In the genomic region with DNA sequence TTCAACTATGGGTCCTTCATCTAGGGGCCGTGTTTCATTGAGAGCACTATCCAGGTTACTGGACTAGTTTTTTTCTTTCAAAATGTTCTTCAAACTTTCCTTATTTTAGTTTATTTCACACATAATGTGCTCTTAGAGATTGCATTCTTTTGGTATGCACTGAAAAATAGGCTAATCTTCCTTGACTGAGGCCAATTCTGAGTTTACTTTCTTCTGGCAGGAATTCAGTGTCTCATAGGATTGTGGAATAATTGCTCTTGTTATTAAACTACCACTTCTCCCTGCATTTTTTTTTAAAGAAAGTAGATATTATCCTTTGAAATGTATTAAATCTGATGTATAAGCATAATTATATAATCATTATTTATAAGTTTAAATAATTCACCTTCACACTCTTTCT, we compare ENCODE assay signal across 24 cellular contexts.
DNase-seq lines count a peak whose midpoint lies in the region; ATAC-seq and TF ChIP-seq lines count a peak whose summit lies in the region.
"Had no signal": no experiment of that assay in that cellular context is flagged by ENCODE, and none has a peak within 500 bp of the region (broad histone marks: within the 10 kb centered on the region; RNA-seq: fewer than 3 reads in every experiment).

No MANE protein-coding gene starts in this region.

- in situ Hi-C loops in transverse colon (cut with MboI; ENCODE audit: low pct_ligation_motif_present in 1 of 4, low pct_unique_long_range_greater_than_20kb in 1 of 4, low sequenced_read_pairs in 3 of 4), result no loop called here

- H3K9me3 ChIP-seq in psoas muscle (no peaks in the 10 kb centered on the region), transverse colon (no peaks in the 10 kb centered on the region)
- H3K9me3 ChIP-seq: BLaER1 had no signal

- H3K4me1 Mint-ChIP-seq in activated CD4-positive, alpha-beta T cell treated with anti-CD3 and anti-CD28 coated beads, Interleukin-2, amount 10 ng/mL, durations not matched to agents 24 days and 14 days, result peaks cover 8% of the 10 kb centered on the region
- H3K4me1 Mint-ChIP-seq: CD4-positive, alpha-beta memory T cell had no signal

- H3K27ac ChIP-seq in psoas muscle, result peak overlapping the region; percentile 68
- H3K27ac ChIP-seq in transverse colon, result peak overlapping the region; percentile 36 to 67 (median 51)
- H3K27ac ChIP-seq: BLaER1 had no signal

- DNase-seq in amniotic epithelial cell (ENCODE audit: low read depth) (peak; percentile 58), fibroblast of pulmonary artery (ENCODE audit: low read depth) (peak; percentile 46), psoas muscle (no peak), transverse colon (no peak), GM03348 (ENCODE audit: low spot score) (no peak), kidney glomerular epithelial cell (lab: John Stamatoyannopoulos, UW) (no peak), UCSD-AML1 (lab: John Stamatoyannopoulos, UW; ENCODE audit: unreplicated experiment) (no peak)
- no peak for DNase-seq in activated CD4-positive, alpha-beta T cell treated with anti-CD3 and anti-CD28 coated beads, Interleukin-2, amount 10 ng/mL, durations not matched to agents 24 days and 14 days
- DNase-seq: ACHN; Caco-2; CD4-positive, alpha-beta memory T cell; DMS 273 treated with DMSO at 0.1 percent for 48 hours; DMS79 treated with DMSO at 0.1 percent for 48 hours; Karpas-422; NCI-H1417 treated with DMSO at 0.1 percent for 48 hours; NCI-H187 treated with DMSO at 0.1 percent for 48 hours; NCI-H2107; NCI-H748 treated with DMSO at 0.1 percent for 48 hours; NK-92 treated with Interleukin-12 subunit alpha and Interleukin-12 subunit beta, amount 100 ng/mL, for 24 hours; SIG-M5 had no signal

- no peak for TF ChIP-seq EP300 in transverse colon (IDR thresholded peaks at IDR 0.05; ENCODE audit: low read depth)

- H3K4me3 ChIP-seq in fibroblast of pulmonary artery (replicated peaks; ENCODE audit: low read depth, low read length), result no peak overlapping the region
- no peak overlapping the region for H3K4me3 ChIP-seq in psoas muscle
- no peak overlapping the region for H3K4me3 ChIP-seq in transverse colon
- H3K4me3 ChIP-seq: BLaER1 had no signal

- 64 to 78% (median 67%) methylated on average over 1 of the region's 1 CpG for WGBS in psoas muscle, 3 donors
- WGBS in transverse colon (ENCODE audit: low coverage in 1 of 2), 2 donors, result 50 to 74% methylated on average over 1 of the region's 1 CpG

- H3K4me1 ChIP-seq in psoas muscle (peaks cover 53% of the 10 kb centered on the region), transverse colon (peaks cover 0 to 29% (median 11%) of the 10 kb centered on the region in 4 donors)
- H3K4me1 ChIP-seq: BLaER1, Caco-2 had no signal

- H3K36me3 Mint-ChIP-seq in activated CD4-positive, alpha-beta T cell treated with anti-CD3 and anti-CD28 coated beads, Interleukin-2, amount 10 ng/mL, durations not matched to agents 24 days and 14 days (ENCODE audit: low read depth), result no peaks in the 10 kb centered on the region
- H3K36me3 Mint-ChIP-seq: CD4-positive, alpha-beta memory T cell had no signal

- no peak overlapping the region for H3K4me3 Mint-ChIP-seq in activated CD4-positive, alpha-beta T cell treated with anti-CD3 and anti-CD28 coated beads, Interleukin-2, amount 10 ng/mL, durations not matched to agents 24 days and 14 days
- H3K4me3 Mint-ChIP-seq: CD4-positive, alpha-beta memory T cell; IgD-negative memory B cell had no signal

- TF ChIP-seq POLR2A in transverse colon (IDR thresholded peaks at IDR 0.05), result no peak

- no peak for ATAC-seq in psoas muscle
- ATAC-seq: HCT116, Panc1 had no signal

- intact Hi-C loops in psoas muscle (cut with DNase I) (loop anchor here in 1 of 2 donors (5.0 kb wide), 1 partner anchor 145 kb away; no protein-coding TSS in a partner anchor), transverse colon (cut with DNase I; ENCODE audit: low total_unique reads) (no loop called here)
- intact Hi-C loops in activated CD4-positive, alpha-beta T cell treated with anti-CD3 and anti-CD28 coated beads, Interleukin-2, amount 10 ng/mL, durations not matched to agents 24 days and 14 days (cut with micrococcal nuclease), result no loop called here

- peaks cover 14% of the 10 kb centered on the region for H3K27me3 Mint-ChIP-seq in activated CD4-positive, alpha-beta T cell treated with anti-CD3 and anti-CD28 coated beads, Interleukin-2, amount 10 ng/mL, durations not matched to agents 24 days and 14 days
- H3K27me3 Mint-ChIP-seq: IgD-negative memory B cell had no signal

- H3K27me3 ChIP-seq in psoas muscle (ENCODE audit: insufficient read depth in 3 of 3, low read length in 2 of 3) (no peaks in the 10 kb centered on the region), transverse colon (no peaks in the 10 kb centered on the region)
- H3K27me3 ChIP-seq: BLaER1 had no signal

- peaks cover 0 to 13% of the 10 kb centered on the region in 2 donors for H3K36me3 ChIP-seq in psoas muscle (ENCODE audit: insufficient read depth in 1 of 2, low read depth in 1 of 2)
- H3K36me3 ChIP-seq in transverse colon, result no peaks in the 10 kb centered on the region
- H3K36me3 ChIP-seq: BLaER1 had no signal

- H3K9me3 Mint-ChIP-seq in activated CD4-positive, alpha-beta T cell treated with anti-CD3 and anti-CD28 coated beads, Interleukin-2, amount 10 ng/mL, durations not matched to agents 24 days and 14 days, result no peaks in the 10 kb centered on the region
- H3K9me3 Mint-ChIP-seq: CD4-positive, alpha-beta memory T cell; IgD-negative memory B cell had no signal

- no peak overlapping the region for H3K27ac Mint-ChIP-seq in activated CD4-positive, alpha-beta T cell treated with anti-CD3 and anti-CD28 coated beads, Interleukin-2, amount 10 ng/mL, durations not matched to agents 24 days and 14 days
- H3K27ac Mint-ChIP-seq: CD4-positive, alpha-beta memory T cell; IgD-negative memory B cell had no signal

- TF ChIP-seq CTCF in fibroblast of pulmonary artery (IDR thresholded peaks at IDR 0.05; ENCODE audit: low read length, missing control alignments), result no peak
- TF ChIP-seq CTCF in psoas muscle (IDR thresholded peaks at IDR 0.05), result no peak
- TF ChIP-seq CTCF in transverse colon (IDR thresholded peaks at IDR 0.05), result no peak

Comparison
In these comparisons a context has a peak if more than half of its experiments do, and no peak if none do; other contexts are left out.
1. DNase-seq: peak in amniotic epithelial cell (single experiment) and fibroblast of pulmonary artery (single experiment); none in psoas muscle (0 of 2), transverse colon (single experiment), activated CD4-positive, alpha-beta T cell treated with anti-CD3 and anti-CD28 coated beads, Interleukin-2, amount 10 ng/mL, durations not matched to agents 24 days and 14 days (single experiment), GM03348 (single experiment), kidney glomerular epithelial cell (single experiment) and UCSD-AML1 (single experiment).